ENCODE assay signal across 28 cellular contexts in the genomic region with DNA sequence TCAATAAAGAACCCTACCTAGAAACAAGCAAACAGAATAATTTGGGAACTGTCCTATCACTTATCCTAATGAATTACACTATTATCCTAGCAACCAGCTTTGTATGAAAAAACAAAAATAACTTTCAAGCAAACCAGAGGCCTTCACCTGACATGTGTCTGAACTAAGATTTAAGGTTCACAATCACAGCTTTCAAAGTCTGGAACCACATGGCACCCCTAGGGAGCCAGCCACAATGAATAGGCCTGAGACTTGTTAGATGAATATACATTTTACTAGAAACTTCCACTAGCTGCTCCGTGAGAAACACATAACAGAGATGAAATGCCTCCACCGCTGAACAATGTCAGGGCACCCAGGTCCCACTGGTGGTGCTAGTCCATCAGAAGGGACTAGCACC.
"Had no signal": no experiment of that assay in that cellular context is flagged by ENCODE, and none has a peak within 500 bp of the region (broad histone marks: within the 10 kb centered on the region; RNA-seq: fewer than 3 reads in every experiment).

No MANE protein-coding gene starts in this region.

- H3K27ac ChIP-seq: brain microvascular endothelial cell, Peyer's patch, RWPE1, WERI-Rb-1 had no signal

- H3K9me3 Mint-ChIP-seq: activated CD4-positive, alpha-beta T cell treated with anti-CD3 and anti-CD28 coated beads, Interleukin-2, amount 10 ng/mL, durations not matched to agents 24 days and 14 days; activated naive CD4-positive, alpha-beta T cell treated with anti-CD3 and anti-CD28 coated beads, Interleukin-2, amount 10 ng/mL, durations not matched to agents 7 days and 5 days; activated T-cell treated with anti-CD3 and anti-CD28 coated beads, Interleukin-2, amount 50 U/mL, for 4 hours; activated T-helper 1 cell treated with anti-CD3 and anti-CD28 coated beads, Interleukin-12 subunit alpha, Interleukin-12 subunit beta, Interleukin-2, Interleukin-4 antibody, amounts not matched to agents 30 ng/mL and 10 ng/mL and 1 ng/mL, durations not matched to agents 14 hours and 24 hours and 36 hours had no signal

- ATAC-seq: activated T-cell treated with anti-CD3 and anti-CD28 coated beads, Interleukin-2, amount 50 U/mL, for 4 hours; Right ventricle myocardium inferior had no signal

- H3K27ac Mint-ChIP-seq: activated CD4-positive, alpha-beta T cell treated with anti-CD3 and anti-CD28 coated beads, Interleukin-2, amount 10 ng/mL, durations not matched to agents 24 days and 14 days; activated naive CD4-positive, alpha-beta T cell treated with anti-CD3 and anti-CD28 coated beads, Interleukin-2, amount 10 ng/mL, durations not matched to agents 7 days and 5 days; activated T-helper 1 cell treated with anti-CD3 and anti-CD28 coated beads, Interleukin-12 subunit alpha, Interleukin-12 subunit beta, Interleukin-2, Interleukin-4 antibody, amounts not matched to agents 30 ng/mL and 10 ng/mL and 1 ng/mL, durations not matched to agents 14 hours and 24 hours and 36 hours had no signal

- H3K4me3 Mint-ChIP-seq: activated CD4-positive, alpha-beta T cell treated with anti-CD3 and anti-CD28 coated beads, Interleukin-2, amount 10 ng/mL, durations not matched to agents 24 days and 14 days; activated naive CD4-positive, alpha-beta T cell treated with anti-CD3 and anti-CD28 coated beads, Interleukin-2, amount 10 ng/mL, durations not matched to agents 7 days and 5 days; activated T-cell treated with anti-CD3 and anti-CD28 coated beads, Interleukin-2, amount 50 U/mL, for 4 hours; activated T-helper 1 cell treated with anti-CD3 and anti-CD28 coated beads, Interleukin-12 subunit alpha, Interleukin-12 subunit beta, Interleukin-2, Interleukin-4 antibody, amounts not matched to agents 30 ng/mL and 10 ng/mL and 1 ng/mL, durations not matched to agents 14 hours and 24 hours and 36 hours had no signal

- H3K4me3 ChIP-seq: Peyer's patch had no signal

- DNase-seq: activated CD4-positive, alpha-beta T cell treated with anti-CD3 and anti-CD28 coated beads, Interleukin-2, amount 10 ng/mL, durations not matched to agents 24 days and 14 days; activated CD4-positive, alpha-beta T cell treated with anti-CD3 and anti-CD28 coated beads, Interleukin-2, amount 50 U/mL, for 4 hours; activated CD8-positive, alpha-beta memory T cell treated with anti-CD3 and anti-CD28 coated beads, Interleukin-2, amount 50 U/mL, for 4 hours; activated effector memory CD4-positive, alpha-beta T cell treated with Interleukin-2 at 50 U/mL for 16 hours; activated naive CD4-positive, alpha-beta T cell treated with anti-CD3 and anti-CD28 coated beads, Interleukin-2, amount 10 ng/mL, durations not matched to agents 7 days and 5 days; activated T-cell treated with anti-CD3 and anti-CD28 coated beads for 4 hours; activated T-cell treated with anti-CD3 and anti-CD28 coated beads, Interleukin-2, amount 50 U/mL, for 4 hours; anterior cingulate cortex; brain microvascular endothelial cell; central memory CD4-positive, alpha-beta T cell; KG1; MM.1S; MV-4-11; NCI-H1092; NCI-H1436 treated with DMSO at 0.1 percent for 48 hours; NCI-H1694 treated with DMSO at 0.1 percent for 48 hours; NCI-H2029; NCI-H345; NCI-H524 treated with DMSO at 0.1 percent for 48 hours; Peyer's patch; SIG-M5; SW 1271; T-helper 1 cell; T1000; WERI-Rb-1 had no signal

- H3K27me3 Mint-ChIP-seq: activated CD4-positive, alpha-beta T cell treated with anti-CD3 and anti-CD28 coated beads, Interleukin-2, amount 10 ng/mL, durations not matched to agents 24 days and 14 days; activated naive CD4-positive, alpha-beta T cell treated with anti-CD3 and anti-CD28 coated beads, Interleukin-2, amount 10 ng/mL, durations not matched to agents 7 days and 5 days had no signal

- H3K36me3 ChIP-seq: brain microvascular endothelial cell, Peyer's patch had no signal

- H3K27me3 ChIP-seq: brain microvascular endothelial cell, Peyer's patch had no signal

- H3K9me3 ChIP-seq: Peyer's patch had no signal

- H3K4me1 ChIP-seq: Peyer's patch had no signal
